17 cellular contexts compared by ENCODE assay signal in the genomic region with DNA sequence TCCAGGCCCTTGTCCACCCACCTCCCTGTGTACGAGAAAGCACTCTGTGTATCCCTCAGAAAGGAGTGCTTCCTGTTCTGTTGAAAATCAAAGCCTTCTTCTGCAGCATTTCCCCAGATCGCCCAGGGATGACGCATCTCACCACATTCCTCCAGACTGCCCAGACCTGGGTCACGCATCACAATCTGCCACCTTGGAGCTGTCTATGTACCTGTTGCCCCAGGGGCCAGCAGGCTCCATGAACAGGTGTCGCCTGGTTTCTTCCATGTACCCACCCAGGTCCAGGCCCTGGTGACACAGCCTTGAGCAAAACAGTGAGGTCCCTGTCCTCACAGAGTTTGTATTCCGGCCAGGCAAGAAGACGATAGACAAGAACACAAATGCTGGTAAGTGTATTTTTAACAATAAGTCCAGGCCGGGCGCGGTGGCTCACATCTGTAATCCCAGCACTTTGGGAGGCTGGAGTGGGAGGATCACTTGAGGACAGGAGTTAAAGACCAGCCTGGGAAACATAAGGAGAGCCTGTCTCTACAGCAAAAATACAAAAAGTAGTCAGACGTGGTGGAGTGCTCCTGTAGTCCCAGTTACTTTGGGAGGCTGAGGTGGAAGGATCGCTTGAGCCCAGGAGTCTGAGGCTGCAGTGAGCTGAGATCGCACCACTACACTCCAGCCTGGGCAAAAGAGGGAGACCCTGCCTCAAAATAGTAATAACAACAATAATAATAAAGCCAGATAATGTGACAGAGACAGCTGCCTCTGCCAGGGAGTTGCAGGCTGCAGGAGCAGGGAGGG. TPM values are rescaled to one million over a fixed set of nuclear protein-coding genes. Genes with fewer than 3 reads are reported as not detected.
DNase-seq lines count a peak whose midpoint lies in the region; ATAC-seq and TF ChIP-seq lines count a peak whose summit lies in the region.
"Had no signal": no experiment of that assay in that cellular context is flagged by ENCODE, and none has a peak within 500 bp of the region (broad histone marks: within the 10 kb centered on the region; RNA-seq: fewer than 3 reads in every experiment).

No MANE protein-coding gene starts in this region.

- no peak overlapping the region for H3K27ac Mint-ChIP-seq in GM23338
- H3K27ac Mint-ChIP-seq: CD4-positive, alpha-beta T cell; T-helper 1 cell treated with Interleukin-12 subunit alpha and Interleukin-12 subunit beta and Interleukin-4 antibody, amounts not matched to agents 30 μg/mL and 1 μg/mL, for 36 hours had no signal

- H3K36me3 Mint-ChIP-seq in GM23338 (ENCODE audit: low read depth), result no peaks in the 10 kb centered on the region

- no peaks in the 10 kb centered on the region for H3K36me3 ChIP-seq in GM23338 (ENCODE audit: insufficient read depth)
- no peaks in the 10 kb centered on the region for H3K36me3 ChIP-seq in SJCRH30
- H3K36me3 ChIP-seq in hepatocyte (replicated peaks; ENCODE audit: insufficient read depth, low read depth), result no peaks in the 10 kb centered on the region
- H3K36me3 ChIP-seq in prostate gland, result no peaks in the 10 kb centered on the region
- H3K36me3 ChIP-seq: Peyer's patch, vagina had no signal

- H3K79me2 ChIP-seq in GM23338 (replicated peaks; ENCODE audit: insufficient read depth), result no peaks in the 10 kb centered on the region
- H3K79me2 ChIP-seq in hepatocyte, result no peaks in the 10 kb centered on the region

- 86% methylated on average over 13 of the region's 13 CpGs for WGBS in hepatocyte (ENCODE audit: low lambda C conversion rate, missing lambda C conversion rate)
- 94% methylated on average over 13 of the region's 13 CpGs for WGBS in prostate gland

- H2AFZ ChIP-seq in GM23338, result peak overlapping the region; percentile 90
- H2AFZ ChIP-seq in hepatocyte, result peak overlapping the region; percentile 26

- H3K9me3 ChIP-seq in SJCRH30 (replicated peaks) (no peaks in the 10 kb centered on the region), hepatocyte (ENCODE audit: low read depth) (no peaks in the 10 kb centered on the region), prostate gland (no peaks in the 10 kb centered on the region)
- H3K9me3 ChIP-seq: mucosa of descending colon, Peyer's patch, psoas muscle, vagina had no signal

- TF ChIP-seq POLR2A in prostate gland (IDR thresholded peaks at IDR 0.05), result no peak

- TF ChIP-seq CTCF in GM23338 (conservative IDR thresholded peaks at IDR 0.05; ENCODE audit: low read depth in 2 of 2) (no peak), hepatocyte (IDR thresholded peaks at IDR 0.05; ENCODE audit: poor library complexity) (no peak), prostate gland (IDR thresholded peaks at IDR 0.05) (no peak)

- no peak overlapping the region; the same call in 2 of the 3 replicates for H3K4me3 Mint-ChIP-seq in GM23338
- H3K4me3 Mint-ChIP-seq: activated T-cell treated with anti-CD3 and anti-CD28 coated beads, Interleukin-2, amount 50 U/mL, for 4 hours; T-helper 1 cell treated with Interleukin-12 subunit alpha and Interleukin-12 subunit beta and Interleukin-4 antibody, amounts not matched to agents 30 μg/mL and 1 μg/mL, for 36 hours had no signal

- peaks cover 12% of the 10 kb centered on the region for H3K27me3 Mint-ChIP-seq in GM23338 (ENCODE audit: insufficient read depth, low read depth, poor library complexity)
- H3K27me3 Mint-ChIP-seq: CD4-positive, alpha-beta T cell had no signal

- H3K4me1 ChIP-seq in GM23338 (ENCODE audit: insufficient read depth) (peaks cover 28% of the 10 kb centered on the region; the same call in 1 of the 2 replicates), SJCRH30 (peaks cover 25% of the 10 kb centered on the region), hepatocyte (ENCODE audit: insufficient read depth) (peaks cover 12% of the 10 kb centered on the region), prostate gland (replicated peaks) (peaks cover 17% of the 10 kb centered on the region)
- H3K4me1 ChIP-seq: psoas muscle had no signal

- no peaks in the 10 kb centered on the region for H3K9me2 ChIP-seq in GM23338 (ENCODE audit: insufficient read depth)
- no peaks in the 10 kb centered on the region for H3K9me2 ChIP-seq in hepatocyte (replicated peaks; ENCODE audit: insufficient read depth)

- H3K27ac ChIP-seq in GM23338 (ENCODE audit: low read depth) (no peak overlapping the region), SJCRH30 (peak overlapping the region; percentile 61; the same call in 1 of the 2 replicates), hepatocyte (peak overlapping the region; percentile 77), prostate gland (peak overlapping the region; percentile 74 to 85)
- H3K27ac ChIP-seq: KMS-11, psoas muscle, vagina had no signal

- H3K4me3 ChIP-seq in GM23338 (no peak overlapping the region), SJCRH30 (peak overlapping the region; percentile 35), hepatocyte (no peak overlapping the region), prostate gland (no peak overlapping the region)
- H3K4me3 ChIP-seq: mucosa of descending colon, Peyer's patch, psoas muscle, vagina had no signal

- H3K27me3 ChIP-seq in GM23338 (ENCODE audit: insufficient read depth), result peaks cover 8% of the 10 kb centered on the region; the same call in 1 of the 2 replicates
- H3K27me3 ChIP-seq in SJCRH30, result no peaks in the 10 kb centered on the region
- no peaks in the 10 kb centered on the region for H3K27me3 ChIP-seq in hepatocyte
- no peaks in the 10 kb centered on the region for H3K27me3 ChIP-seq in prostate gland (replicated peaks; ENCODE audit: insufficient read depth)
- H3K27me3 ChIP-seq: Peyer's patch, vagina had no signal

- ATAC-seq in GM23338 (no peak), GM19455 (IDR thresholded peaks at IDR 0.05; ENCODE audit: unreplicated experiment) (no peak)
- ATAC-seq: activated T-cell treated with anti-CD3 and anti-CD28 coated beads, Interleukin-2, amount 50 U/mL, for 4 hours had no signal

- H4K20me1 ChIP-seq in GM23338 (replicated peaks; ENCODE audit: insufficient read depth) (no peaks in the 10 kb centered on the region), hepatocyte (ENCODE audit: insufficient read depth, poor library complexity, severe bottlenecking) (no peaks in the 10 kb centered on the region)

- peaks cover 38% of the 10 kb centered on the region for H3K4me1 Mint-ChIP-seq in GM23338

- H3K4me2 ChIP-seq in GM23338, result peak overlapping the region; percentile 75; the same call in 1 of the 2 replicates
- no peak overlapping the region for H3K4me2 ChIP-seq in hepatocyte
- H3K4me2 ChIP-seq: KMS-11 had no signal

- H3K9me3 Mint-ChIP-seq in GM23338, result no peaks in the 10 kb centered on the region
- H3K9me3 Mint-ChIP-seq: activated T-cell treated with anti-CD3 and anti-CD28 coated beads, Interleukin-2, amount 50 U/mL, for 4 hours; CD4-positive, alpha-beta T cell; T-helper 1 cell treated with Interleukin-12 subunit alpha and Interleukin-12 subunit beta and Interleukin-4 antibody, amounts not matched to agents 30 μg/mL and 1 μg/mL, for 36 hours had no signal

- 0 out of 2 replicates have a peak, but pooled peaks cover 4% of the 10 kb centered on the region for H3F3A ChIP-seq in GM23338 (replicated peaks; ENCODE audit: low read depth)

- DNase-seq in GM23338 (ENCODE audit: low spot score), result no peak
- no peak for DNase-seq in SJCRH30
- no peak for DNase-seq in hepatocyte (ENCODE audit: low spot score)
- DNase-seq in prostate gland (ENCODE audit: low spot score), result no peak
- DNase-seq in activated gamma-delta T cell treated with Interleukin-2 at 50 U/mL for 16 hours, result no peak
- no peak for DNase-seq in NCI-H187 (lab: John Stamatoyannopoulos, UW)
- DNase-seq: activated CD4-positive, alpha-beta T cell treated with anti-CD3 and anti-CD28 coated beads for 4 hours; activated T-cell treated with anti-CD3 and anti-CD28 coated beads, Interleukin-2, amount 50 U/mL, for 4 hours; CD4-positive, alpha-beta T cell; NCI-H1436 treated with DMSO at 0.1 percent for 48 hours; psoas muscle had no signal

- intact Hi-C loops in prostate gland (cut with DNase I), result no loop called here

TF ChIP-seq in GM23338, 12 proteins besides CTCF, POLR2A, EP300 and RAD21:
- no peak for TF ChIP-seq ZNF114 (CRISPR knock-in tag; IDR thresholded peaks at IDR 0.05)
- TF ChIP-seq JUNB (IDR thresholded peaks at IDR 0.05; ENCODE audit: unreplicated experiment), result no peak
- TF ChIP-seq NANOG (IDR thresholded peaks at IDR 0.05; ENCODE audit: borderline replicate concordance), result no peak
- no peak for TF ChIP-seq STAT1 (IDR thresholded peaks at IDR 0.05; ENCODE audit: unreplicated experiment)

RNA-seq across cellular contexts. Expression of a gene that starts 6.8 kb away (rescaled TPM):
- total RNA-seq in GM23338 (2014; rRNA removed; shearing (Covaris generic)), result 6.5 and 8.5 TPM in 2 replicates
- polyA plus RNA-seq in GM23338 (2016; fragmentation: Nextera tagmentation; extraction: Ambion mirVana), result 2.0 and 3.8 TPM in 2 replicates
- 8.1 and 10.5 TPM in 2 replicates for total RNA-seq in SJCRH30 (2014; rRNA removed; shearing (Covaris generic))
- 8.1 and 9.4 TPM in 2 replicates for total RNA-seq in hepatocyte
- polyA plus RNA-seq in hepatocyte, result 20.2 and 20.3 TPM in 2 replicates
- 10 to 100 TPM; 48.2 to 64.6 TPM for total RNA-seq in prostate gland
